In the genomic region with DNA sequence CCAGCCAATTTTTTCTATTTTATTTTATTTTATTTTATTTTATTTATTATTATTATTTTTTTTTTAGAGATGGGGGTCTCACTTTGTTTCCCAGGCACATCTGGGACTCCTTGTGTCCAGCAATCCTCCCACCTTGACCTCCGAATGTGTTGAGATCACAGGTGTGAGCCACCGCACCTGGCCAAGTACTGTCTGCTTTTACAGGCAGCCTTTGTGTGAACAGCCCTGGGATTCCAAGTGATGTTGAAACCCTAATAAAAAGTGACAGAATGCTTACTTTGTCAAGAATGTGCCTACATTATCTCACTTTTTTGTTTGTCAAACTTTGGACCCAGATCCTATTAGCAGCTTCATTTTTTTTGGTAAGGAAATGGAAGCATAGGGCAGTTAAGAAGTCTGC, we compare ENCODE assay signal across 10 cellular contexts.
"Had no signal": no experiment of that assay in that cellular context is flagged by ENCODE, and none has a peak within 500 bp of the region (broad histone marks: within the 10 kb centered on the region; RNA-seq: fewer than 3 reads in every experiment).

No MANE protein-coding gene starts in this region.

- H3K9ac ChIP-seq: GM23248, KMS-11 had no signal

- H3K36me3 ChIP-seq: HAP-1 had no signal

- H3K4me1 ChIP-seq: HAP-1 had no signal

- H3K27ac Mint-ChIP-seq: HFFc6, IgD-negative memory B cell had no signal

- ATAC-seq: HCT116 had no signal

- H3K4me3 ChIP-seq: GM23248, HAP-1 had no signal

- H3K27ac ChIP-seq: GM23248, KMS-11 had no signal

- H3K9me3 Mint-ChIP-seq: HFFc6, IgD-negative memory B cell had no signal

- H3K4me3 Mint-ChIP-seq: HFFc6 had no signal

- H3K27me3 Mint-ChIP-seq: IgD-negative memory B cell had no signal

- H3K9me3 ChIP-seq: HAP-1 had no signal

- DNase-seq: GM23248, GOT3, H7, HFFc6, KBM-7 had no signal

- H3K36me3 Mint-ChIP-seq: IgD-negative memory B cell had no signal

- FAIRE-seq: HTR-8/SVneo had no signal
